ENCODE assay signal across 11 cellular contexts in genomic region chrX:131060147-131060546, GRCh38. TPM values are rescaled to one million over a fixed set of nuclear protein-coding genes. Genes with fewer than 3 reads are reported as not detected.
"Had no signal": no experiment of that assay in that cellular context is flagged by ENCODE, and none has a peak within 500 bp of the region (broad histone marks: within the 10 kb centered on the region; RNA-seq: fewer than 3 reads in every experiment).

No MANE protein-coding gene starts in this region.

- DNase-seq: GM23248, GOT3, H7, H9, HCEC 1CT, HFFc6 had no signal

- H3K36me3 ChIP-seq: HAP-1 had no signal

- H3K27ac Mint-ChIP-seq: GM23338, H9, HFFc6 had no signal

- H3K9me3 ChIP-seq: HAP-1 had no signal

- H3K9me3 Mint-ChIP-seq: GM23338, H9, HFFc6 had no signal

- ATAC-seq: HCT116 had no signal

- H3K27ac ChIP-seq: GM23248 had no signal

- FAIRE-seq: H1, H54 had no signal

- H3K4me1 ChIP-seq: HAP-1 had no signal

- H3K4me3 ChIP-seq: GM23248, GM23338, HAP-1 had no signal

- H3K4me3 Mint-ChIP-seq: GM23338, HFFc6 had no signal

RNA-seq across cellular contexts. Expression of gene ARHGAP36, which starts 2.0 kb away (rescaled TPM):
- total RNA-seq: GM23248, HFFc6 had no signal
- polyA plus RNA-seq: GM23248, GM23338 had no signal
